Comparison of ENCODE assay signal across 9 cellular contexts in the genomic region with DNA sequence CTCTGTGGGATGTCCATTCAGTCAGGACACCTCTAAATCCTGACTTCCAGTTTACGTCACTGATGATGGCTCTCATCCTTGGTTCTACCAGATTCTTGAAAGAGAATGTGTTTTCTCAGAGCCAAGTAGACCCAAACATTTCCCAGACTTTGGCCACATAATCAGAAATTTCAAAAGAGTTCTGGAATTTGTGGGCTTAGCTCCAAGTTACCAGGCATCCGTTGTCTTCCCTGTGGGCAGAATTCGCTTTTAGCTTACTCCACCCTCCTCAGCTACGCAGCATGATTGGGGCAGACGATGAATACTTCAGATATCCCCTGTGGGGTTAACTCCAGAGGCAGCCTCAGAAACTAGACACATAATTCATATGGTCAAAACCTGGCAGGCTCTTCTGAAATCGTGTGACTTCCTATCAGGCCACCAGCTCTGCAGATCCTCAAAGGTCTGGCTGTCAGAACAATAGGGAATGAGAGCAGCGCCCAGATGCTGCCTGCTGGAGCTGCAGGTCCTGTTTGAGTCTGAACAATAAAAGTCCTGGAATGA. TPM values are rescaled to one million over a fixed set of nuclear protein-coding genes. Genes with fewer than 3 reads are reported as not detected.
DNase-seq lines count a peak whose midpoint lies in the region; ATAC-seq and TF ChIP-seq lines count a peak whose summit lies in the region.
"Had no signal": no experiment of that assay in that cellular context is flagged by ENCODE, and none has a peak within 500 bp of the region (broad histone marks: within the 10 kb centered on the region; RNA-seq: fewer than 3 reads in every experiment).

No MANE protein-coding gene starts in this region.

- no peaks in the 10 kb centered on the region for H3K27me3 ChIP-seq in CD8-positive, alpha-beta memory T cell (ENCODE audit: insufficient read depth, low read length, poor library complexity, severe bottlenecking)
- H3K27me3 ChIP-seq in cardiac muscle cell = no peaks in the 10 kb centered on the region

- H3K27ac Mint-ChIP-seq in CD8-positive, alpha-beta memory T cell = peak overlapping the region in 5 of 8 donors; percentile 3 to 77 (median 30)
- H3K27ac Mint-ChIP-seq in activated T-helper 1 cell treated with anti-CD3 and anti-CD28 coated beads, Interleukin-12 subunit alpha, Interleukin-12 subunit beta, Interleukin-2, Interleukin-4 antibody, amounts not matched to agents 30 ng/mL and 10 ng/mL and 1 ng/mL, durations not matched to agents 14 hours and 24 hours and 36 hours = peak overlapping the region; percentile 9

- POLR2A ChIA-PET in CD8-positive, alpha-beta memory T cell (lab: Charles Lee) = interaction anchor here (1.4 kb wide), 1 partner anchor 14 kb away, joined by 3 read pairs; no protein-coding TSS in a partner anchor
- POLR2A ChIA-PET in HEK293T (lab: Yijun Ruan, JAX) = interaction anchor here (0.7 kb wide), 1 partner anchor 23 kb away, joined by 3 read pairs; no protein-coding TSS in a partner anchor

- H3K9me3 Mint-ChIP-seq in CD8-positive, alpha-beta memory T cell = no peaks in the 10 kb centered on the region
- no peaks in the 10 kb centered on the region for H3K9me3 Mint-ChIP-seq in activated T-helper 1 cell treated with anti-CD3 and anti-CD28 coated beads, Interleukin-12 subunit alpha, Interleukin-12 subunit beta, Interleukin-2, Interleukin-4 antibody, amounts not matched to agents 30 ng/mL and 10 ng/mL and 1 ng/mL, durations not matched to agents 14 hours and 24 hours and 36 hours

- peaks cover 63 to 87% (median 81%) of the 10 kb centered on the region in 3 donors for H3K4me1 Mint-ChIP-seq in CD8-positive, alpha-beta memory T cell
- peaks cover 85% of the 10 kb centered on the region for H3K4me1 Mint-ChIP-seq in activated T-helper 1 cell treated with anti-CD3 and anti-CD28 coated beads, Interleukin-12 subunit alpha, Interleukin-12 subunit beta, Interleukin-2, Interleukin-4 antibody, amounts not matched to agents 30 ng/mL and 10 ng/mL and 1 ng/mL, durations not matched to agents 14 hours and 24 hours and 36 hours (ENCODE audit: low read depth)

- ATAC-seq in sciatic nerve (peak; percentile 84), GM18867 (IDR thresholded peaks at IDR 0.05; ENCODE audit: unreplicated experiment) (no peak)

- H3K4me1 ChIP-seq in CD8-positive, alpha-beta memory T cell (ENCODE audit: insufficient read depth, low read length) = peaks cover 77% of the 10 kb centered on the region
- H3K4me1 ChIP-seq in cardiac muscle cell (ENCODE audit: low read depth) = peaks cover 48% of the 10 kb centered on the region

- intact Hi-C loops in activated T-helper 1 cell treated with anti-CD3 and anti-CD28 coated beads, Interleukin-12 subunit alpha, Interleukin-12 subunit beta, Interleukin-2, Interleukin-4 antibody, amounts not matched to agents 30 ng/mL and 10 ng/mL and 1 ng/mL, durations not matched to agents 14 hours and 24 hours and 36 hours (cut with micrococcal nuclease) = loop anchor here (2.0 kb wide), 1 partner anchor 13 kb away; no protein-coding TSS in a partner anchor
- intact Hi-C loops in sciatic nerve (cut with DNase I) = no loop called here

- H3K27me3 Mint-ChIP-seq in CD8-positive, alpha-beta memory T cell = peaks cover 0 to 1% of the 10 kb centered on the region in 2 donors
- H3K27me3 Mint-ChIP-seq in activated T-helper 1 cell treated with anti-CD3 and anti-CD28 coated beads, Interleukin-12 subunit alpha, Interleukin-12 subunit beta, Interleukin-2, Interleukin-4 antibody, amounts not matched to agents 30 ng/mL and 10 ng/mL and 1 ng/mL, durations not matched to agents 14 hours and 24 hours and 36 hours (ENCODE audit: insufficient read depth) = no peaks in the 10 kb centered on the region

- no peak for TF ChIP-seq CTCF in cardiac muscle cell (IDR thresholded peaks at IDR 0.05; ENCODE audit: low read depth, low read length)

- no peak for DNase-seq in CD8-positive, alpha-beta memory T cell
- no peak for DNase-seq in activated T-helper 1 cell treated with anti-CD3 and anti-CD28 coated beads, Interleukin-12 subunit alpha, Interleukin-12 subunit beta, Interleukin-2, Interleukin-4 antibody, amounts not matched to agents 30 ng/mL and 10 ng/mL and 1 ng/mL, durations not matched to agents 14 hours and 24 hours and 36 hours (ENCODE audit: low spot score)
- DNase-seq in cardiac muscle cell (ENCODE audit: low read depth in 1 of 2, low spot score in 1 of 2) (peak; percentile 78 to 98), sciatic nerve (ENCODE audit: low spot score) (peak; percentile 67), HEK293T (ENCODE audit: extremely low spot score) (no peak), GOT3 (lab: John Stamatoyannopoulos, UW) (no peak), AML-193 (lab: John Stamatoyannopoulos, UW) (no peak)
- DNase-seq: stimulated activated CD8-positive, alpha-beta memory T cell treated with anti-CD3 and anti-CD28 coated beads, Interleukin-4, amount 100 ng/mL, for 48 hours had no signal

- H3K27ac ChIP-seq in CD8-positive, alpha-beta memory T cell (ENCODE audit: low read depth, low read length) = no peak overlapping the region
- peak overlapping the region; percentile 71 for H3K27ac ChIP-seq in cardiac muscle cell

- no peak overlapping the region for H3K4me3 ChIP-seq in CD8-positive, alpha-beta memory T cell (ENCODE audit: low read length)
- no peak overlapping the region for H3K4me3 ChIP-seq in cardiac muscle cell

- H3K36me3 Mint-ChIP-seq in CD8-positive, alpha-beta memory T cell = peaks cover 0 to 13% (median 10%) of the 10 kb centered on the region in 3 donors
- H3K36me3 Mint-ChIP-seq in activated T-helper 1 cell treated with anti-CD3 and anti-CD28 coated beads, Interleukin-12 subunit alpha, Interleukin-12 subunit beta, Interleukin-2, Interleukin-4 antibody, amounts not matched to agents 30 ng/mL and 10 ng/mL and 1 ng/mL, durations not matched to agents 14 hours and 24 hours and 36 hours (ENCODE audit: low read depth) = peaks cover 27% of the 10 kb centered on the region

- CTCF ChIA-PET in CD8-positive, alpha-beta memory T cell (lab: Charles Lee) = no interaction called here
- CTCF ChIA-PET in HEK293T (lab: Yijun Ruan, JAX) = interaction anchor here (1.1 kb wide), 1 partner anchor 241 kb away, joined by 3 read pairs; no protein-coding TSS in a partner anchor

- H3K36me3 ChIP-seq in CD8-positive, alpha-beta memory T cell (ENCODE audit: insufficient read depth, low read length) = no peaks in the 10 kb centered on the region
- H3K36me3 ChIP-seq in cardiac muscle cell = no peaks in the 10 kb centered on the region

- no peak overlapping the region for H3K4me3 Mint-ChIP-seq in CD8-positive, alpha-beta memory T cell
- no peak overlapping the region for H3K4me3 Mint-ChIP-seq in activated T-helper 1 cell treated with anti-CD3 and anti-CD28 coated beads, Interleukin-12 subunit alpha, Interleukin-12 subunit beta, Interleukin-2, Interleukin-4 antibody, amounts not matched to agents 30 ng/mL and 10 ng/mL and 1 ng/mL, durations not matched to agents 14 hours and 24 hours and 36 hours

- H3K9me3 ChIP-seq in CD8-positive, alpha-beta memory T cell (ENCODE audit: low read length) = no peaks in the 10 kb centered on the region
- H3K9me3 ChIP-seq in cardiac muscle cell (ENCODE audit: low read depth) = no peaks in the 10 kb centered on the region

TF ChIP-seq in HEK293T, 16 proteins besides CTCF, POLR2A, EP300 and RAD21:
- TF ChIP-seq SP1 (IDR thresholded peaks at IDR 0.05) = no peak
- TF ChIP-seq CTBP1 (IDR thresholded peaks at IDR 0.05; ENCODE audit: borderline replicate concordance) = no peak
- no peak for TF ChIP-seq FOXA1 (IDR thresholded peaks at IDR 0.05)
- TF ChIP-seq SUZ12 (IDR thresholded peaks at IDR 0.05) = no peak
- TF ChIP-seq NFRKB (IDR thresholded peaks at IDR 0.05) = no peak
- no peak for TF ChIP-seq HDGF (IDR thresholded peaks at IDR 0.05; ENCODE audit: borderline replicate concordance)
- TF ChIP-seq ELF4 (IDR thresholded peaks at IDR 0.05) = no peak
- TF ChIP-seq L3MBTL2 (conservative IDR thresholded peaks at IDR 0.05) = no peak
- no peak for TF ChIP-seq ARNT (IDR thresholded peaks at IDR 0.05)
- TF ChIP-seq BHLHE40 (IDR thresholded peaks at IDR 0.05; ENCODE audit: borderline replicate concordance) = no peak
- no peak for TF ChIP-seq FOXM1 (IDR thresholded peaks at IDR 0.05; ENCODE audit: borderline replicate concordance)
- TF ChIP-seq LEF1 (IDR thresholded peaks at IDR 0.05; ENCODE audit: borderline replicate concordance) = no peak
- no peak for TF ChIP-seq TARDBP (IDR thresholded peaks at IDR 0.05)
- no peak for TF ChIP-seq FOXK2 (IDR thresholded peaks at IDR 0.05)
- no peak for TF ChIP-seq ZNF384 (IDR thresholded peaks at IDR 0.05)

RNA-seq across cellular contexts. Expression of gene CRTC3, which starts 30.6 kb away (rescaled TPM):
- total RNA-seq in CD8-positive, alpha-beta memory T cell = 10 to 100 TPM; 25.5 to 26.7 TPM
- 34.2 TPM for polyA plus RNA-seq in CD8-positive, alpha-beta memory T cell
- total RNA-seq in activated T-helper 1 cell treated with anti-CD3 and anti-CD28 coated beads, Interleukin-12 subunit alpha, Interleukin-12 subunit beta, Interleukin-2, Interleukin-4 antibody, amounts not matched to agents 30 ng/mL and 10 ng/mL and 1 ng/mL, durations not matched to agents 14 hours and 24 hours and 36 hours = 54.0 and 61.2 TPM in 2 replicates
- total RNA-seq in cardiac muscle cell = 14.0 and 24.5 TPM in 2 replicates
- 15.1 and 21.7 TPM in 2 replicates for polyA plus RNA-seq in cardiac muscle cell
- 74.4 TPM for total RNA-seq in sciatic nerve

Comparison
In these comparisons a context has a peak if more than half of its experiments do, and no peak if none do; other contexts are left out.
1. DNase-seq: peak in cardiac muscle cell (2 of 2) and sciatic nerve (single experiment); none in CD8-positive, alpha-beta memory T cell (0 of 5), activated T-helper 1 cell treated with anti-CD3 and anti-CD28 coated beads, Interleukin-12 subunit alpha, Interleukin-12 subunit beta, Interleukin-2, Interleukin-4 antibody, amounts not matched to agents 30 ng/mL and 10 ng/mL and 1 ng/mL, durations not matched to agents 14 hours and 24 hours and 36 hours (single experiment), HEK293T (single experiment), GOT3 (single experiment) and AML-193 (0 of 2).